Comparison of ENCODE assay signal across 9 cellular contexts in the genomic region with DNA sequence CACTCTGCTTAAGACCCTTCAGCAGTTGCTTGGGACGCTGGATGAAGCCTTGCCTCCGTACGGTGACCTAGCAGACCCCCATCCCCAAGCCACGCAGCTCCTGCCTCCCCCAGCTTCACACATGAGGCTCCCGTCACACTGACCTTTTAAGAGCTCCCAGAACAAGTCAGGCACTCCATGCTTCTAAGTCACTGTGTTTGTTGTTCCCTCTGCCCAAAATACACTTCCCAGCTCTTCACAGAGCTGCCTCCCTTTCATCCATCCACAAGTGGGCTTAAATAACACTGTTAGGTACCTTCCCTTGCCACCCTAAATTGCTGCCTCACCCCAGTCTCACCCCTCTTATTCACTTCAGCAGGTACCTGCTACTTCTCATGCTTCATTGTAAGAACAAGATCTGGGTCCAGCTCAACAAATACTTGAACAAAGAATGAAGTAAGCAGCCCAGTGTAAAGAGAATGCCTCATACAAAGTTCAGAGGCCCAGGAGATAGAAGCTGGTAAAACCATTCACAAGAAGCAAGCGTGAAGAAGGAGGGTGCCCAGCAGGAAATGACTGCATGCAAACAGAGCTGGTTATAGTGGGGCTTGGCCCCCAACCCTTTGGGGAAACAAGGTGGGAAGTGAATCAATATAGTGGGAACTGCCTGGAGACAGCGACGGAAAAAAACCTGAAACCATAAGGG. TPM values are rescaled to one million over a fixed set of nuclear protein-coding genes. Genes with fewer than 3 reads are reported as not detected.
DNase-seq lines count a peak whose midpoint lies in the region; ATAC-seq and TF ChIP-seq lines count a peak whose summit lies in the region.
"Had no signal": no experiment of that assay in that cellular context is flagged by ENCODE, and none has a peak within 500 bp of the region (broad histone marks: within the 10 kb centered on the region; RNA-seq: fewer than 3 reads in every experiment).

No MANE protein-coding gene starts in this region.

- no peak for ATAC-seq in GM19023 (IDR thresholded peaks at IDR 0.05; ENCODE audit: unreplicated experiment)
- ATAC-seq in HG02759 (IDR thresholded peaks at IDR 0.05; ENCODE audit: unreplicated experiment): no peak

- H3K9me3 Mint-ChIP-seq in T-helper 1 cell treated with Interleukin-12 subunit alpha and Interleukin-12 subunit beta and Interleukin-4 antibody, amounts not matched to agents 30 μg/mL and 1 μg/mL, for 36 hours: no peaks in the 10 kb centered on the region
- H3K9me3 Mint-ChIP-seq in osteocyte (ENCODE audit: unreplicated experiment): no peaks in the 10 kb centered on the region

- H3K27ac Mint-ChIP-seq in T-helper 1 cell treated with Interleukin-12 subunit alpha and Interleukin-12 subunit beta and Interleukin-4 antibody, amounts not matched to agents 30 μg/mL and 1 μg/mL, for 36 hours: peak overlapping the region; percentile 80
- peak overlapping the region; percentile 62 for H3K27ac Mint-ChIP-seq in osteocyte (ENCODE audit: unreplicated experiment)

- DNase-seq in T-helper 1 cell: no peak
- DNase-seq in NCI-H187 treated with DMSO at 0.1 percent for 48 hours (lab: John Stamatoyannopoulos, UW): peak; percentile 44
- DNase-seq in dermis blood vessel endothelial cell: peak; percentile 16
- DNase-seq in osteocyte (ENCODE audit: extremely low spot score, unreplicated experiment): no peak
- DNase-seq in DMS 273 treated with DMSO at 0.1 percent for 48 hours (lab: John Stamatoyannopoulos, UW): no peak
- DNase-seq: NCI-H446 treated with DMSO at 0.1 percent for 48 hours had no signal

- H3K4me3 Mint-ChIP-seq in T-helper 1 cell treated with Interleukin-12 subunit alpha and Interleukin-12 subunit beta and Interleukin-4 antibody, amounts not matched to agents 30 μg/mL and 1 μg/mL, for 36 hours: no peak overlapping the region
- H3K4me3 Mint-ChIP-seq in osteocyte (ENCODE audit: unreplicated experiment): no peak overlapping the region

- peaks cover 32% of the 10 kb centered on the region for H3K36me3 Mint-ChIP-seq in T-helper 1 cell treated with Interleukin-12 subunit alpha and Interleukin-12 subunit beta and Interleukin-4 antibody, amounts not matched to agents 30 μg/mL and 1 μg/mL, for 36 hours (ENCODE audit: low read depth)
- H3K36me3 Mint-ChIP-seq in osteocyte (ENCODE audit: unreplicated experiment): peaks cover 10% of the 10 kb centered on the region

- H3K4me1 Mint-ChIP-seq in T-helper 1 cell treated with Interleukin-12 subunit alpha and Interleukin-12 subunit beta and Interleukin-4 antibody, amounts not matched to agents 30 μg/mL and 1 μg/mL, for 36 hours (ENCODE audit: low read depth): peaks cover 70% of the 10 kb centered on the region
- H3K4me1 Mint-ChIP-seq in osteocyte (ENCODE audit: unreplicated experiment): peaks cover 69% of the 10 kb centered on the region

- no peaks in the 10 kb centered on the region for H3K27me3 Mint-ChIP-seq in T-helper 1 cell treated with Interleukin-12 subunit alpha and Interleukin-12 subunit beta and Interleukin-4 antibody, amounts not matched to agents 30 μg/mL and 1 μg/mL, for 36 hours (ENCODE audit: low read depth)
- no peaks in the 10 kb centered on the region for H3K27me3 Mint-ChIP-seq in osteocyte (ENCODE audit: unreplicated experiment)

- TF ChIP-seq CTCF in osteocyte (IDR thresholded peaks at IDR 0.05): no peak

RNA-seq across cellular contexts. Expression of a gene that starts 5.8 kb away (rescaled TPM):
- total RNA-seq in dermis blood vessel endothelial cell (43.4 and 107 TPM in 2 replicates), osteocyte (69.6 and 79.6 TPM in 2 replicates)

RNA-seq across cellular contexts. Expression of a gene that starts 48.6 kb away (rescaled TPM):
- 30.5 and 47.5 TPM in 2 replicates for total RNA-seq in dermis blood vessel endothelial cell
- 31.9 and 32.3 TPM in 2 replicates for total RNA-seq in osteocyte

Comparison
In these comparisons a context has a peak if more than half of its experiments do, and no peak if none do; other contexts are left out.
1. DNase-seq: peak in NCI-H187 treated with DMSO at 0.1 percent for 48 hours (single experiment) and dermis blood vessel endothelial cell (single experiment); none in T-helper 1 cell (0 of 5), osteocyte (single experiment) and DMS 273 treated with DMSO at 0.1 percent for 48 hours (single experiment).